1 cellular context compared by ENCODE assay signal in the genomic region with DNA sequence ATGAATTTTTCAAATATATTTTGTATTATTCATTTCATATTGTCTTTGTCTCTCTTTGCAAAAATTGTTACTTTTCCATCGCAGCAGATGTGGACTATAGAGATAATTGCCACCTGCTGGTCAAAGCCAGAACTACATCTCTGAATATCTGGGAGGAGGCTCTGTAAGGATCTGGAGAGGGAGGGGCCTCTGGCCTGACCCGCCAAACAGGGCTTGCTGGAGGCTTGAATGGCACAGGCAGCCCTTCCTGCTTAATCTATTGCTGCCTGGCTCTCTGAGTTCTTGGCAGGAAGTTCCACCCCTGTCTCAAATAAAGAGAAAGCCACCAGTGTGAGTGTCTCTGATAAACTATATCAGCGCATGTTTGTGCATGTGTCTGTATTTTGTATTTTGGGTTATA.
TF ChIP-seq lines count a peak whose summit lies in the region.

No MANE protein-coding gene starts in this region.

TF ChIP-seq in GM23338, 12 proteins besides CTCF, POLR2A, EP300 and RAD21 (continued from another document):
- TF ChIP-seq, protein P1, sequence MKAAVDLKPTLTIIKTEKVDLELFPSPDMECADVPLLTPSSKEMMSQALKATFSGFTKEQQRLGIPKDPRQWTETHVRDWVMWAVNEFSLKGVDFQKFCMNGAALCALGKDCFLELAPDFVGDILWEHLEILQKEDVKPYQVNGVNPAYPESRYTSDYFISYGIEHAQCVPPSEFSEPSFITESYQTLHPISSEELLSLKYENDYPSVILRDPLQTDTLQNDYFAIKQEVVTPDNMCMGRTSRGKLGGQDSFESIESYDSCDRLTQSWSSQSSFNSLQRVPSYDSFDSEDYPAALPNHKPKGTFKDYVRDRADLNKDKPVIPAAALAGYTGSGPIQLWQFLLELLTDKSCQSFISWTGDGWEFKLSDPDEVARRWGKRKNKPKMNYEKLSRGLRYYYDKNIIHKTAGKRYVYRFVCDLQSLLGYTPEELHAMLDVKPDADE (IDR thresholded peaks at IDR 0.05) = no peak
- TF ChIP-seq ZNF331 (CRISPR knock-in tag; IDR thresholded peaks at IDR 0.05; ENCODE audit: low read depth) (no peak), ZNF114 (CRISPR knock-in tag; IDR thresholded peaks at IDR 0.05) (no peak), EZH2phosphoT487 (IDR thresholded peaks at IDR 0.05; ENCODE audit: unreplicated experiment) (no peak), CREB1 (CRISPR knock-in tag; IDR thresholded peaks at IDR 0.05; ENCODE audit: low read depth) (no peak), POLR2AphosphoS5 (IDR thresholded peaks at IDR 0.05; ENCODE audit: low read depth) (no peak), JUNB (IDR thresholded peaks at IDR 0.05; ENCODE audit: unreplicated experiment) (no peak)
- TF ChIP-seq, protein P2, sequence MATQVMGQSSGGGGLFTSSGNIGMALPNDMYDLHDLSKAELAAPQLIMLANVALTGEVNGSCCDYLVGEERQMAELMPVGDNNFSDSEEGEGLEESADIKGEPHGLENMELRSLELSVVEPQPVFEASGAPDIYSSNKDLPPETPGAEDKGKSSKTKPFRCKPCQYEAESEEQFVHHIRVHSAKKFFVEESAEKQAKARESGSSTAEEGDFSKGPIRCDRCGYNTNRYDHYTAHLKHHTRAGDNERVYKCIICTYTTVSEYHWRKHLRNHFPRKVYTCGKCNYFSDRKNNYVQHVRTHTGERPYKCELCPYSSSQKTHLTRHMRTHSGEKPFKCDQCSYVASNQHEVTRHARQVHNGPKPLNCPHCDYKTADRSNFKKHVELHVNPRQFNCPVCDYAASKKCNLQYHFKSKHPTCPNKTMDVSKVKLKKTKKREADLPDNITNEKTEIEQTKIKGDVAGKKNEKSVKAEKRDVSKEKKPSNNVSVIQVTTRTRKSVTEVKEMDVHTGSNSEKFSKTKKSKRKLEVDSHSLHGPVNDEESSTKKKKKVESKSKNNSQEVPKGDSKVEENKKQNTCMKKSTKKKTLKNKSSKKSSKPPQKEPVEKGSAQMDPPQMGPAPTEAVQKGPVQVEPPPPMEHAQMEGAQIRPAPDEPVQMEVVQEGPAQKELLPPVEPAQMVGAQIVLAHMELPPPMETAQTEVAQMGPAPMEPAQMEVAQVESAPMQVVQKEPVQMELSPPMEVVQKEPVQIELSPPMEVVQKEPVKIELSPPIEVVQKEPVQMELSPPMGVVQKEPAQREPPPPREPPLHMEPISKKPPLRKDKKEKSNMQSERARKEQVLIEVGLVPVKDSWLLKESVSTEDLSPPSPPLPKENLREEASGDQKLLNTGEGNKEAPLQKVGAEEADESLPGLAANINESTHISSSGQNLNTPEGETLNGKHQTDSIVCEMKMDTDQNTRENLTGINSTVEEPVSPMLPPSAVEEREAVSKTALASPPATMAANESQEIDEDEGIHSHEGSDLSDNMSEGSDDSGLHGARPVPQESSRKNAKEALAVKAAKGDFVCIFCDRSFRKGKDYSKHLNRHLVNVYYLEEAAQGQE (IDR thresholded peaks at IDR 0.05; ENCODE audit: unreplicated experiment) = no peak
